ENCODE assay signal across 17 cellular contexts in the genomic region with DNA sequence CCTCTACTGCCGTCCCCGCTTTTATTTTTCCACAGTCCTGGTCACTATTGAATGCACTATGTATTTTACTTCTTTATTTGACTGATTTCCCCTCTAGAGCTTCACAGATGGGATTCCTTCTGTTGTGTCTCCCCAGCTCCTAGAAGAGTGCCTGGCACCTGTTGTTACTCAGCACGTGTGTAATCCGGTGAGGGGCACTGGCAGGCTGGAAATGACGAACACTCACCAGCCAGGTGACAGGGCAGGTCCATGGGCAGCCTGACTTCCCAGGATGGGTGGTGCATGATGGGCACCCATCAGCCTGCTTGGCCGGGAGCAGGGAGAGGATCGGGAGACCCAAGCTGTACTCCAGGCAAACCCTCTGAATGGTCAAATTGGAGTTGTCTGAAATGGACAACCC.
"Had no signal": no experiment of that assay in that cellular context is flagged by ENCODE, and none has a peak within 500 bp of the region (broad histone marks: within the 10 kb centered on the region; RNA-seq: fewer than 3 reads in every experiment).

No MANE protein-coding gene starts in this region.

- H3K27ac Mint-ChIP-seq: dendritic cell treated with granulocyte-macrophage colony-stimulating factor and Interleukin-4, amounts not matched to agents 40 ng/mL and 50 ng/mL, for 4 days; nephron progenitor cell had no signal

- H3K9me3 ChIP-seq: breast epithelium, gastrocnemius medialis, testis, upper lobe of left lung had no signal

- ATAC-seq: esophagus mucosa, gastrocnemius medialis had no signal

- H3K4me3 Mint-ChIP-seq: dendritic cell treated with granulocyte-macrophage colony-stimulating factor and Interleukin-4, amounts not matched to agents 40 ng/mL and 50 ng/mL, for 4 days; mesothelial cell of epicardium; nephron progenitor cell had no signal

- H3K9me3 Mint-ChIP-seq: dendritic cell treated with granulocyte-macrophage colony-stimulating factor and Interleukin-4, amounts not matched to agents 40 ng/mL and 50 ng/mL, for 4 days; mesothelial cell of epicardium; nephron progenitor cell had no signal

- DNase-seq: activated CD4-positive, alpha-beta T cell treated with anti-CD3 and anti-CD28 coated beads, Interleukin-2, amount 50 U/mL, for 48 hours; activated naive CD4-positive, alpha-beta T cell treated with Interleukin-2 at 50 U/mL for 16 hours; cerebellar nuclear complex; effector CD8-positive, alpha-beta T cell; gastrocnemius medialis; nephron progenitor cell; nucleus accumbens; retina; stimulated activated CD4-positive, alpha-beta T cell treated with anti-CD3 and anti-CD28 coated beads, Interleukin-2, amount 100 ng/mL, for 48 hours; SW 1271; testis; upper lobe of left lung; WERI-Rb-1 had no signal

- H3K4me3 ChIP-seq: breast epithelium, gastrocnemius medialis, testis, upper lobe of left lung had no signal

- H3K27me3 ChIP-seq: breast epithelium, gastrocnemius medialis, testis, upper lobe of left lung had no signal

- H3K4me1 ChIP-seq: breast epithelium, testis, upper lobe of left lung had no signal

- H3K36me3 ChIP-seq: breast epithelium, gastrocnemius medialis, WERI-Rb-1 had no signal

- H3K27ac ChIP-seq: breast epithelium, gastrocnemius medialis, testis, upper lobe of left lung, WERI-Rb-1 had no signal
